Comparison of ENCODE assay signal across 9 cellular contexts in the genomic region with DNA sequence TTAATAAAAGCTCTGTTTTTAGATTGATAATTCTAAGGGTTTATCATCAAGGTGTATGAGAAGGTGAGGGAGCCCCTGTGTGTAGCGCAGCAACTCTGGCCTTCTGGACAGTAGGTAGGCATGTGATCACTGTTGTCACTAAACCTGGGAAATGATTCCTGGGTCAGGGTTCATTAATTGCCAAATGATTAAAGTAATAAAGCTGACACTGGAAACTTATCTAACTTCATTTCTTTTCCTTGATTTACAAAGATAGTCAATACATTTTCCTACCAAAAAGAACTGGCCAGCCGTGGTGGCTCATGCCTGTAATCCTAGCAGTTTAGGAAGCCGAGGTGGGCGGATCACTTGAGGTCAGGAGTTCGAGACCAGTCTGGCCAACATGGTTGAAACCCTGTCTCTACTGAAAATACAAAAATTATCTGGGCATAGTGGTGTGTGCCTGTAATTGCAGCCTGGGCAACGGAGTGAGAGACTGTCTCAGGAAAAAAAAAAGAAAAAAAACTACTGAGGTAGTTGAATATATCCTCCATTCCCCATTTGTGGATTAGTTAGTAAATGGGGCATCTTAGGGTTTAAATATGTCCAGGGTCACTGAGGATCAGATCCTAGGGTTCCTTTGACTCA. TPM values are rescaled to one million over a fixed set of nuclear protein-coding genes. Genes with fewer than 3 reads are reported as not detected.
A peak's percentile ranks its signal among the peaks of the same experiment; 100 is the strongest.
DNase-seq lines count a peak whose midpoint lies in the region; ATAC-seq and TF ChIP-seq lines count a peak whose summit lies in the region.
"Had no signal": no experiment of that assay in that cellular context is flagged by ENCODE, and none has a peak within 500 bp of the region (broad histone marks: within the 10 kb centered on the region; RNA-seq: fewer than 3 reads in every experiment).

No MANE protein-coding gene starts in this region.

- TF ChIP-seq CTCF in fibroblast of lung (conservative IDR thresholded peaks at IDR 0.05 in 1 of 2, IDR thresholded peaks at IDR 0.05 in 1 of 2; ENCODE audit: low read depth in 1 of 2, low read length in 2 of 2) (peak; percentile 36 to 40), transverse colon (IDR thresholded peaks at IDR 0.05) (peak in 4 of 5 experiments; percentile 35 to 41 (median 40)), thyroid gland (IDR thresholded peaks at IDR 0.05) (peak in 3 of 6 experiments; percentile 13 to 30 (median 13))

- H2AFZ ChIP-seq in fibroblast of lung (ENCODE audit: low read length), result no peak overlapping the region

- peaks cover 82% of the 10 kb centered on the region for H3K79me2 ChIP-seq in fibroblast of lung (ENCODE audit: control insufficient read depth, insufficient read depth, low read length)

- H3K36me3 ChIP-seq in fibroblast of lung (ENCODE audit: control insufficient read depth, insufficient read depth, low read length), result no peaks in the 10 kb centered on the region
- no peaks in the 10 kb centered on the region for H3K36me3 ChIP-seq in transverse colon
- no peaks in the 10 kb centered on the region for H3K36me3 ChIP-seq in thyroid gland

- no peaks in the 10 kb centered on the region for H4K20me1 ChIP-seq in fibroblast of lung (ENCODE audit: control insufficient read depth, extremely low read depth, insufficient read depth, low read length)

- no peaks in the 10 kb centered on the region for H3K9me3 ChIP-seq in fibroblast of lung (ENCODE audit: control insufficient read depth, insufficient read depth, low read depth, low read length)
- no peaks in the 10 kb centered on the region for H3K9me3 ChIP-seq in transverse colon
- H3K9me3 ChIP-seq in thyroid gland, result no peaks in the 10 kb centered on the region

- no peak for TF ChIP-seq POLR2A in transverse colon (IDR thresholded peaks at IDR 0.05)
- TF ChIP-seq POLR2A in thyroid gland (IDR thresholded peaks at IDR 0.05), result no peak

- 57 to 58% methylated on average over 6 of the region's 6 CpGs for WGBS in transverse colon (ENCODE audit: low coverage in 1 of 2), 2 donors
- WGBS in thyroid gland, 2 donors, result 65 to 73% methylated on average over 6 of the region's 6 CpGs

- H3K4me2 ChIP-seq in fibroblast of lung (ENCODE audit: extremely low read depth, insufficient read depth, low read length), result peak overlapping the region; percentile 96

- ATAC-seq in SK-N-SH treated with all-trans-retinoic acid at 6 μM for 48 hours (peak; percentile 42), GM21737 (IDR thresholded peaks at IDR 0.05; ENCODE audit: unreplicated experiment) (no peak)

- no peak overlapping the region for H3K9ac ChIP-seq in fibroblast of lung (ENCODE audit: insufficient read depth, low read length)

- H3K27ac ChIP-seq in fibroblast of lung (ENCODE audit: insufficient read depth, low read length), result no peak overlapping the region
- no peak overlapping the region for H3K27ac ChIP-seq in transverse colon
- H3K27ac ChIP-seq in thyroid gland, result no peak overlapping the region

- peak; percentile 22 for DNase-seq in stimulated activated CD4-positive, alpha-beta T cell treated with anti-CD3 and anti-CD28 coated beads, Interleukin-15, amount 100 ng/mL, for 24 hours
- no peak for DNase-seq in stimulated activated CD4-positive, alpha-beta T cell treated with anti-CD3 and anti-CD28 coated beads, Interleukin-12 subunit alpha, Interleukin-12 subunit beta, amount 100 ng/mL, for 4 hours
- DNase-seq in fibroblast of lung (ENCODE audit: low read depth in 2 of 2), result peak in 1 of 2 donors; percentile 33
- DNase-seq in transverse colon, result no peak
- DNase-seq in thyroid gland, result no peak
- no peak for DNase-seq in HK-2 (ENCODE audit: unreplicated experiment)
- DNase-seq: NCI-H146 had no signal

- H3K27me3 ChIP-seq in fibroblast of lung (ENCODE audit: control insufficient read depth, insufficient read depth, low read length), result no peaks in the 10 kb centered on the region
- H3K27me3 ChIP-seq in transverse colon, result no peaks in the 10 kb centered on the region
- no peaks in the 10 kb centered on the region for H3K27me3 ChIP-seq in thyroid gland

- TF ChIP-seq EP300 in transverse colon (IDR thresholded peaks at IDR 0.05; ENCODE audit: low read depth), result no peak

- H3K4me3 ChIP-seq in fibroblast of lung (replicated peaks in 1 of 4; ENCODE audit: control extremely low read depth in 1 of 4, insufficient read depth in 1 of 4, low read depth in 3 of 4, low read length in 4 of 4) (no peak overlapping the region), transverse colon (no peak overlapping the region), thyroid gland (replicated peaks in 1 of 3) (no peak overlapping the region)

- in situ Hi-C loops in transverse colon (cut with MboI; ENCODE audit: low pct_ligation_motif_present in 1 of 4, low pct_unique_long_range_greater_than_20kb in 1 of 4, low sequenced_read_pairs in 3 of 4), result no loop called here

- H3K4me1 ChIP-seq in fibroblast of lung (ENCODE audit: control insufficient read depth, extremely low read depth, insufficient read depth, low read length) (peaks cover 7% of the 10 kb centered on the region), transverse colon (peaks cover 21 to 49% (median 35%) of the 10 kb centered on the region in 4 donors), thyroid gland (peaks cover 32 to 36% of the 10 kb centered on the region in 2 donors)

- intact Hi-C loops in transverse colon (cut with DNase I; ENCODE audit: low total_unique reads), result no loop called here
- intact Hi-C loops in thyroid gland (cut with DNase I), result no loop called here

TF ChIP-seq in SK-N-SH treated with all-trans-retinoic acid at 6 μM for 48 hours, 23 proteins besides CTCF, POLR2A, EP300 and RAD21:
- TF ChIP-seq SNAI2 (CRISPR knock-in tag; IDR thresholded peaks at IDR 0.05) (no peak), ESRRG (CRISPR knock-in tag; IDR thresholded peaks at IDR 0.05) (no peak), TCF4 (CRISPR knock-in tag; IDR thresholded peaks at IDR 0.05; ENCODE audit: borderline replicate concordance) (no peak), ZNF565 (CRISPR knock-in tag; conservative IDR thresholded peaks at IDR 0.05; ENCODE audit: low read depth) (no peak), ZNF8 (CRISPR knock-in tag; IDR thresholded peaks at IDR 0.05) (no peak), ARNTL (CRISPR knock-in tag; IDR thresholded peaks at IDR 0.05; ENCODE audit: borderline replicate concordance, low read depth) (no peak), ZFP30 (CRISPR knock-in tag; IDR thresholded peaks at IDR 0.05) (no peak), BACH2 (CRISPR knock-in tag; IDR thresholded peaks at IDR 0.05; ENCODE audit: borderline replicate concordance) (no peak), TSHZ2 (CRISPR knock-in tag; IDR thresholded peaks at IDR 0.05) (no peak), TOX (CRISPR knock-in tag; IDR thresholded peaks at IDR 0.05; ENCODE audit: borderline replicate concordance) (no peak)

RNA-seq across cellular contexts. Expression of gene EHMT1, which starts 2.4 kb away (rescaled TPM):
- total RNA-seq in fibroblast of lung, result 34.4 and 48.6 TPM in 2 replicates
- 22.4 and 26.3 TPM in 2 replicates for polyA plus RNA-seq in fibroblast of lung
- polyA plus RNA-seq in fibroblast of lung (2012), result 24.6 and 29.6 TPM in 2 replicates
- 35.6 and 49.3 TPM in 2 replicates for polyA minus RNA-seq in fibroblast of lung (ENCODE audit: low replicate concordance)
- 100 to 1,000 TPM in 2 of 4 donors, 10 to 100 TPM in 2; 93.8 to 184 (median 139) TPM for total RNA-seq in transverse colon
- 10 to 100 TPM; 56.8 to 99.5 (median 94.4) TPM for total RNA-seq in thyroid gland

RNA-seq across cellular contexts. Expression of gene ARRDC1, which starts 15.8 kb away (rescaled TPM):
- total RNA-seq in fibroblast of lung (11.0 and 17.2 TPM in 2 replicates), transverse colon (100 to 1,000 TPM; 132 to 560 (median 370) TPM), thyroid gland (10 to 100 TPM; 45.6 to 66.2 (median 61.2) TPM)
- 8.3 and 11.8 TPM in 2 replicates for polyA plus RNA-seq in fibroblast of lung
- polyA plus RNA-seq in fibroblast of lung (2012), result 8.0 and 14.2 TPM in 2 replicates
- 27.8 and 28.5 TPM in 2 replicates for polyA minus RNA-seq in fibroblast of lung (ENCODE audit: low replicate concordance)

RNA-seq across cellular contexts. Expression of gene ZMYND19, which starts 30.9 kb away (rescaled TPM):
- total RNA-seq in fibroblast of lung, result 11.2 and 14.1 TPM in 2 replicates
- 12.7 and 20.4 TPM in 2 replicates for polyA plus RNA-seq in fibroblast of lung
- polyA plus RNA-seq in fibroblast of lung (2012), result 16.5 and 24.8 TPM in 2 replicates
- 4.9 and 6.2 TPM in 2 replicates for polyA minus RNA-seq in fibroblast of lung (ENCODE audit: low replicate concordance)
- total RNA-seq in transverse colon, result 10 to 100 TPM in 2 of 4 donors, 1 to 10 TPM in 2; 6.7 to 11.5 (median 9.8) TPM
- 10 to 100 TPM in 1 of 4 donors, 1 to 10 TPM in 3; 8.7 to 14.3 (median 9.5) TPM for total RNA-seq in thyroid gland

RNA-seq across cellular contexts. Expression of gene DPH7, which starts 42.5 kb away (rescaled TPM):
- total RNA-seq in fibroblast of lung (17.2 and 20.6 TPM in 2 replicates), transverse colon (10 to 100 TPM; 28.8 to 53.5 (median 36.6) TPM), thyroid gland (10 to 100 TPM; 20.8 to 47.4 (median 34.1) TPM)
- 15.7 and 17.0 TPM in 2 replicates for polyA plus RNA-seq in fibroblast of lung
- polyA plus RNA-seq in fibroblast of lung (2012), result 11.4 and 16.2 TPM in 2 replicates
- polyA minus RNA-seq in fibroblast of lung (ENCODE audit: low replicate concordance), result 16.1 and 20.5 TPM in 2 replicates
